In genomic region chr13:30307966-30308290, GRCh38 we compare ENCODE assay signal across 9 cellular contexts. TPM values are rescaled to one million over a fixed set of nuclear protein-coding genes. Genes with fewer than 3 reads are reported as not detected.
DNase-seq lines count a peak whose midpoint lies in the region; ATAC-seq, FAIRE-seq and TF ChIP-seq lines count a peak whose summit lies in the region.
"Had no signal": no experiment of that assay in that cellular context is flagged by ENCODE, and none has a peak within 500 bp of the region (broad histone marks: within the 10 kb centered on the region; RNA-seq: fewer than 3 reads in every experiment).

No MANE protein-coding gene starts in this region.

- H3K9me3 Mint-ChIP-seq in activated naive CD4-positive, alpha-beta T cell treated with anti-CD3 and anti-CD28 coated beads, Interleukin-2, amount 50 U/mL, for 24 hours, result no peaks in the 10 kb centered on the region

- TF ChIP-seq CTCF in astrocyte of the cerebellum (IDR thresholded peaks at IDR 0.05; ENCODE audit: low read depth, low read length, missing control alignments), result no peak
- TF ChIP-seq CTCF in lung (IDR thresholded peaks at IDR 0.05; ENCODE audit: control extremely low read depth, extremely low read depth), result no peak
- TF ChIP-seq CTCF in upper lobe of right lung (IDR thresholded peaks at IDR 0.05), result no peak

- H3K27ac ChIP-seq in lung (ENCODE audit: low read depth in 1 of 2, low read length in 1 of 2) (peak overlapping the region in 1 of 2 donors; percentile 98), upper lobe of right lung (peak overlapping the region; percentile 85), small intestine (ENCODE audit: low read depth in 1 of 2, low read length in 1 of 2) (no peak overlapping the region)

- WGBS in lung, 2 donors, result 37 to 39% methylated on average over 8 of the region's 8 CpGs
- WGBS in small intestine, 3 donors, result 19 to 35% (median 26%) methylated on average over 8 of the region's 8 CpGs

- no peaks in the 10 kb centered on the region for H3K27me3 ChIP-seq in lung (ENCODE audit: control insufficient read depth, insufficient read depth)
- H3K27me3 ChIP-seq in upper lobe of right lung, result no peaks in the 10 kb centered on the region
- no peaks in the 10 kb centered on the region for H3K27me3 ChIP-seq in small intestine (ENCODE audit: control insufficient read depth in 2 of 2, insufficient read depth in 2 of 2, low read length in 2 of 2)

- H3K4me1 ChIP-seq in lung (ENCODE audit: control insufficient read depth in 2 of 2, insufficient read depth in 2 of 2, low read length in 2 of 2), result peaks cover 0 to 14% of the 10 kb centered on the region in 2 donors
- H3K4me1 ChIP-seq in upper lobe of right lung, result peaks cover 20% of the 10 kb centered on the region
- H3K4me1 ChIP-seq in small intestine (ENCODE audit: control insufficient read depth in 2 of 2, insufficient read depth in 1 of 2, low read depth in 1 of 2, low read length in 1 of 2), result no peaks in the 10 kb centered on the region

- intact Hi-C loops in upper lobe of right lung (cut with DNase I), result no loop called here

- no peak for FAIRE-seq in small intestine (lab: Jason Lieb, UNC)
- FAIRE-seq: frontal cortex had no signal

- DNase-seq in activated naive CD4-positive, alpha-beta T cell treated with anti-CD3 and anti-CD28 coated beads, Interleukin-2, amount 50 U/mL, for 16 hours, result no peak
- DNase-seq in astrocyte of the cerebellum (ENCODE audit: low read depth), result no peak
- DNase-seq in lung (ENCODE audit: low spot score), result no peak
- no peak for DNase-seq in upper lobe of right lung
- DNase-seq in stimulated activated CD4-positive, alpha-beta T cell treated with anti-CD3 and anti-CD28 coated beads, Interleukin-4, amount 100 ng/mL, for 24 hours, result no peak
- no peak for DNase-seq in small intestine
- no peak for DNase-seq in stimulated activated CD4-positive, alpha-beta T cell treated with anti-CD3 and anti-CD28 coated beads, Interleukin-12 subunit alpha, Interleukin-12 subunit beta, amount 100 ng/mL, for 4 hours

- no peaks in the 10 kb centered on the region for H3K27me3 Mint-ChIP-seq in activated naive CD4-positive, alpha-beta T cell treated with anti-CD3 and anti-CD28 coated beads, Interleukin-2, amount 50 U/mL, for 24 hours

- H3K9me3 ChIP-seq in lung (ENCODE audit: control insufficient read depth in 2 of 2, insufficient read depth in 1 of 2, low read length in 1 of 2), result no peaks in the 10 kb centered on the region
- no peaks in the 10 kb centered on the region for H3K9me3 ChIP-seq in upper lobe of right lung
- H3K9me3 ChIP-seq in small intestine (ENCODE audit: control insufficient read depth, low read depth), result no peaks in the 10 kb centered on the region

- no peaks in the 10 kb centered on the region for H3K36me3 ChIP-seq in lung (ENCODE audit: control insufficient read depth in 2 of 2, insufficient read depth in 2 of 2, low read length in 2 of 2)
- no peaks in the 10 kb centered on the region for H3K36me3 ChIP-seq in upper lobe of right lung
- H3K36me3 ChIP-seq in small intestine (ENCODE audit: control insufficient read depth in 2 of 2, insufficient read depth in 2 of 2, low read length in 2 of 2), result no peaks in the 10 kb centered on the region

- H3K4me3 ChIP-seq in astrocyte of the cerebellum (ENCODE audit: low read depth, low read length) (peak overlapping the region; percentile 84), lung (peak overlapping the region; percentile 99), upper lobe of right lung (peak overlapping the region; percentile 80), small intestine (ENCODE audit: low read depth in 1 of 2, low read length in 2 of 2) (peak overlapping the region in 1 of 2 donors; percentile 83)

- no peak for ATAC-seq in lung (ENCODE audit: insufficient read depth, low FRiP score)
- no peak for ATAC-seq in upper lobe of right lung

- no peaks in the 10 kb centered on the region for H3K36me3 Mint-ChIP-seq in activated naive CD4-positive, alpha-beta T cell treated with anti-CD3 and anti-CD28 coated beads, Interleukin-2, amount 50 U/mL, for 24 hours

- H3K4me3 Mint-ChIP-seq in activated naive CD4-positive, alpha-beta T cell treated with anti-CD3 and anti-CD28 coated beads, Interleukin-2, amount 50 U/mL, for 24 hours, result peak overlapping the region; percentile 90

- H3K4me1 Mint-ChIP-seq in activated naive CD4-positive, alpha-beta T cell treated with anti-CD3 and anti-CD28 coated beads, Interleukin-2, amount 50 U/mL, for 24 hours, result peaks cover 8% of the 10 kb centered on the region

- no peak overlapping the region for H3K27ac Mint-ChIP-seq in activated naive CD4-positive, alpha-beta T cell treated with anti-CD3 and anti-CD28 coated beads, Interleukin-2, amount 50 U/mL, for 24 hours

- in situ Hi-C loops in astrocyte of the cerebellum (cut with HindIII; ENCODE audit: low sequenced_read_pairs), result no loop called here

RNA-seq across cellular contexts. Expression of gene KATNAL1, which starts 0.6 kb away (rescaled TPM):
- 10 to 100 TPM; 15.7 to 20.5 TPM for total RNA-seq in lung
- polyA plus RNA-seq in lung, result 1 to 10 TPM; 2.4 to 3.0 TPM
- 17.5 TPM for total RNA-seq in upper lobe of right lung
- polyA plus RNA-seq in small intestine, result 1 to 10 TPM in 2 of 3 donors, under 1 TPM in 1; 0.22 to 1.9 (median 1.1) TPM
